In the genomic region with DNA sequence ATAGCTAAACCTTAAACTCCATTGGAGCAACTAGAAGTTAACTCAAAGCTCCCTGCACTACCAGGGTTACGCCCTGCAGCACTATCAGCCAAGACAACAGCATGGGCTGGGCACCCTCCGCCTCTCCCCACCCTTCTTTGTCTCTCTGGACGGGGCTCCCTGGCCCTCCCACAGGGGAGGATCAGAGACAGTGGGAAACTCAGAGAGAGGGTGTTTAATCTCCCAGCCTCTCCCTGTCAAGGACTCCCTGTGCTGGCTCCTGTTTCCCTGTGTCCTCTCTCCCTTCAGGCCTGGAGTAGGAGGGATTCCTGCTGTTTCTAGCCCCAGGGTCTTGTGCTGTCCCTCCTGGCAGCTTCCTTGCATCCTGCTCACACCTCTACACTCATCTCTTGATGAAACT, we compare ENCODE assay signal across 10 cellular contexts. TPM values are rescaled to one million over a fixed set of nuclear protein-coding genes. Genes with fewer than 3 reads are reported as not detected.
DNase-seq lines count a peak whose midpoint lies in the region; ATAC-seq, FAIRE-seq and TF ChIP-seq lines count a peak whose summit lies in the region.
"Had no signal": no experiment of that assay in that cellular context is flagged by ENCODE, and none has a peak within 500 bp of the region (broad histone marks: within the 10 kb centered on the region; RNA-seq: fewer than 3 reads in every experiment).

No MANE protein-coding gene starts in this region.

- peak; percentile 25 for ATAC-seq in sciatic nerve

- H3K27ac Mint-ChIP-seq in endothelial cell (ENCODE audit: unreplicated experiment): peak overlapping the region; percentile 68
- H3K27ac Mint-ChIP-seq in activated naive CD8-positive, alpha-beta T cell treated with anti-CD3 and anti-CD28 coated beads for 36 hours: no peak overlapping the region

- intact Hi-C loops in sciatic nerve (cut with DNase I): no loop called here

- H3K27me3 Mint-ChIP-seq in endothelial cell (ENCODE audit: unreplicated experiment): peaks cover 7% of the 10 kb centered on the region
- H3K27me3 Mint-ChIP-seq in activated naive CD8-positive, alpha-beta T cell treated with anti-CD3 and anti-CD28 coated beads for 36 hours: no peaks in the 10 kb centered on the region

- H3K4me3 Mint-ChIP-seq in endothelial cell (ENCODE audit: unreplicated experiment): no peak overlapping the region
- no peak overlapping the region for H3K4me3 Mint-ChIP-seq in activated naive CD8-positive, alpha-beta T cell treated with anti-CD3 and anti-CD28 coated beads for 36 hours

- peak; percentile 17 for DNase-seq in NCI-H748 (lab: John Stamatoyannopoulos, UW; ENCODE audit: unreplicated experiment)
- no peak for DNase-seq in NCI-H748 treated with DMSO at 0.1 percent for 48 hours (lab: John Stamatoyannopoulos, UW)
- DNase-seq in NCI-H2171 (lab: John Stamatoyannopoulos, UW): peak; percentile 61
- DNase-seq in endothelial cell (ENCODE audit: low spot score): no peak
- DNase-seq in sciatic nerve (ENCODE audit: low spot score): no peak
- no peak for DNase-seq in GOT3 (lab: John Stamatoyannopoulos, UW)
- no peak for DNase-seq in activated naive CD8-positive, alpha-beta T cell treated with anti-CD3 and anti-CD28 coated beads for 36 hours
- DNase-seq in D721Med (ENCODE audit: insufficient read length, low spot score): no peak
- DNase-seq: mesendoderm had no signal

- peaks cover 23% of the 10 kb centered on the region for H3K36me3 Mint-ChIP-seq in endothelial cell (ENCODE audit: low read depth, unreplicated experiment)
- no peaks in the 10 kb centered on the region for H3K36me3 Mint-ChIP-seq in activated naive CD8-positive, alpha-beta T cell treated with anti-CD3 and anti-CD28 coated beads for 36 hours

- no peaks in the 10 kb centered on the region for H3K9me3 Mint-ChIP-seq in endothelial cell (ENCODE audit: unreplicated experiment)
- no peaks in the 10 kb centered on the region for H3K9me3 Mint-ChIP-seq in activated naive CD8-positive, alpha-beta T cell treated with anti-CD3 and anti-CD28 coated beads for 36 hours

- no peak for FAIRE-seq in D721Med (lab: Jason Lieb, UNC)
- FAIRE-seq: urothelium cell line had no signal

- TF ChIP-seq CTCF in endothelial cell (IDR thresholded peaks at IDR 0.05; ENCODE audit: unreplicated experiment) (no peak), D721Med (IDR thresholded peaks at IDR 0.05; ENCODE audit: insufficient read depth, missing control alignments) (no peak)

- H3K4me1 Mint-ChIP-seq in endothelial cell (ENCODE audit: unreplicated experiment): peaks cover 8% of the 10 kb centered on the region
- no peaks in the 10 kb centered on the region for H3K4me1 Mint-ChIP-seq in activated naive CD8-positive, alpha-beta T cell treated with anti-CD3 and anti-CD28 coated beads for 36 hours

RNA-seq across cellular contexts. Expression of a gene that starts 56.9 kb away (rescaled TPM):
- total RNA-seq in endothelial cell (ENCODE audit: unreplicated experiment) (4.3 TPM), sciatic nerve (2.1 TPM)
- total RNA-seq in activated naive CD8-positive, alpha-beta T cell treated with anti-CD3 and anti-CD28 coated beads for 36 hours: 1 to 10 TPM; 2.5 to 3.4 TPM

Comparison
In these comparisons a context has a peak if more than half of its experiments do, and no peak if none do; other contexts are left out.
1. DNase-seq: peak in NCI-H748 (single experiment) and NCI-H2171 (single experiment); none in NCI-H748 treated with DMSO at 0.1 percent for 48 hours (single experiment), endothelial cell (single experiment), sciatic nerve (single experiment), GOT3 (single experiment), activated naive CD8-positive, alpha-beta T cell treated with anti-CD3 and anti-CD28 coated beads for 36 hours (single experiment) and D721Med (single experiment).